ENCODE assay signal across 35 cellular contexts in genomic region chr19:3263866-3264265, GRCh38. TPM values are rescaled to one million over a fixed set of nuclear protein-coding genes. Genes with fewer than 3 reads are reported as not detected.
"Had no signal": no experiment of that assay in that cellular context is flagged by ENCODE, and none has a peak within 500 bp of the region (broad histone marks: within the 10 kb centered on the region; RNA-seq: fewer than 3 reads in every experiment).

No MANE protein-coding gene starts in this region.

- H3K27ac ChIP-seq: neutrophil, ovary, parathyroid adenoma, psoas muscle, right lobe of liver, sigmoid colon, skin epidermis, spleen, suprapubic skin, testis, tibial artery, transverse colon, upper lobe of right lung, uterus had no signal

- DNase-seq: naive thymus-derived CD8-positive, alpha-beta T cell; nephron progenitor cell; nucleus accumbens; ovary; posterior cingulate gyrus; psoas muscle; right cardiac atrium; right lobe of liver; sigmoid colon; spleen; stimulated activated CD4-positive, alpha-beta T cell treated with anti-CD3 and anti-CD28 coated beads, Interleukin-12 subunit alpha, Interleukin-12 subunit beta, amount 100 ng/mL, for 4 hours; stimulated activated CD4-positive, alpha-beta T cell treated with anti-CD3 and anti-CD28 coated beads, Interleukin-1b, Interleukin-23, amount 100 ng/mL, for 48 hours; stimulated activated CD4-positive, alpha-beta T cell treated with anti-CD3 and anti-CD28 coated beads, Interleukin-4, amount 100 ng/mL, for 1 hour; stimulated activated CD4-positive, alpha-beta T cell treated with anti-CD3 and anti-CD28 coated beads, Interleukin-4, amount 100 ng/mL, for 4 hours; stimulated activated CD8-positive, alpha-beta memory T cell treated with anti-CD3 and anti-CD28 coated beads, Interleukin-4, amount 100 ng/mL, for 48 hours; stimulated activated naive CD4-positive, alpha-beta T cell; stimulated activated naive CD8-positive, alpha-beta T cell treated with anti-CD3 and anti-CD28 coated beads, Interleukin-15, amount 100 ng/mL, for 72 hours; stimulated activated naive CD8-positive, alpha-beta T cell treated with anti-CD3 and anti-CD28 coated beads, Interleukin-15, Interleukin-2, amounts not matched to agents 100 U/mL and 50 U/mL, for 24 hours; substantia nigra; testis; tibial artery; transverse colon; upper lobe of right lung; uterus had no signal

- H3K4me1 Mint-ChIP-seq: naive thymus-derived CD8-positive, alpha-beta T cell; nephron progenitor cell; neural crest cell; stimulated activated memory B cell treated with anti-CD40 and anti-IgM and Interleukin-4, amounts not matched to agents 10 μg/mL and 1 μg/mL and 100 μg/mL, for 72 hours; stimulated activated naive CD8-positive, alpha-beta T cell treated with anti-CD3 and anti-CD28 coated beads, Interleukin-15, amount 100 ng/mL, for 72 hours had no signal

- H3K9me3 Mint-ChIP-seq: naive thymus-derived CD8-positive, alpha-beta T cell; natural killer cell treated with Interleukin-12 subunit alpha and Interleukin-12 subunit beta and Interleukin-15 and Interleukin-18, amount 100 ng/mL, for 72 hours; neural crest cell; stimulated activated memory B cell treated with anti-CD40 and anti-IgM and Interleukin-4, amounts not matched to agents 10 μg/mL and 1 μg/mL and 100 μg/mL, for 72 hours; stimulated activated naive CD8-positive, alpha-beta T cell treated with anti-CD3 and anti-CD28 coated beads, Interleukin-15, amount 100 ng/mL, for 72 hours; type B pancreatic cell had no signal

- H3K9me3 ChIP-seq: neutrophil, ovary, psoas muscle, right lobe of liver, sigmoid colon, spleen, suprapubic skin, testis, tibial artery, transverse colon, upper lobe of right lung, uterus had no signal

- H3K27ac Mint-ChIP-seq: naive thymus-derived CD8-positive, alpha-beta T cell; natural killer cell treated with Interleukin-12 subunit alpha and Interleukin-12 subunit beta and Interleukin-15 and Interleukin-18, amount 100 ng/mL, for 72 hours; nephron progenitor cell; progenitor cell of endocrine pancreas; stimulated activated memory B cell treated with anti-CD40 and anti-IgM and Interleukin-4, amounts not matched to agents 10 μg/mL and 1 μg/mL and 100 μg/mL, for 72 hours; stimulated activated naive CD8-positive, alpha-beta T cell treated with anti-CD3 and anti-CD28 coated beads, Interleukin-15, amount 100 ng/mL, for 72 hours; type B pancreatic cell had no signal

- H3K4me3 Mint-ChIP-seq: naive thymus-derived CD8-positive, alpha-beta T cell; natural killer cell treated with Interleukin-12 subunit alpha and Interleukin-12 subunit beta and Interleukin-15 and Interleukin-18, amount 100 ng/mL, for 72 hours; nephron progenitor cell; neural crest cell; stimulated activated memory B cell treated with anti-CD40 and anti-IgM and Interleukin-4, amounts not matched to agents 10 μg/mL and 1 μg/mL and 100 μg/mL, for 72 hours; stimulated activated naive CD8-positive, alpha-beta T cell treated with anti-CD3 and anti-CD28 coated beads, Interleukin-15, amount 100 ng/mL, for 72 hours; type B pancreatic cell had no signal

- H2AFZ ChIP-seq: parathyroid adenoma had no signal

- H3K36me3 ChIP-seq: neutrophil, ovary, right lobe of liver, sigmoid colon, spleen, suprapubic skin, tibial artery, transverse colon, upper lobe of right lung, uterus had no signal

- H3K9ac ChIP-seq: parathyroid adenoma had no signal

- H3K4me1 ChIP-seq: parathyroid adenoma, psoas muscle, right lobe of liver, sigmoid colon, spleen, tibial artery, transverse colon, upper lobe of right lung, uterus had no signal

- H3K4me2 ChIP-seq: smooth muscle cell had no signal

- H3K79me2 ChIP-seq: parathyroid adenoma had no signal

- H3K27me3 ChIP-seq: ovary, right lobe of liver, testis, uterus had no signal

- H3K36me3 Mint-ChIP-seq: naive thymus-derived CD8-positive, alpha-beta T cell; natural killer cell treated with Interleukin-12 subunit alpha and Interleukin-12 subunit beta and Interleukin-15 and Interleukin-18, amount 100 ng/mL, for 72 hours; stimulated activated memory B cell treated with anti-CD40 and anti-IgM and Interleukin-4, amounts not matched to agents 10 μg/mL and 1 μg/mL and 100 μg/mL, for 72 hours; type B pancreatic cell had no signal

- H3K4me3 ChIP-seq: ovary, psoas muscle, right lobe of liver, sigmoid colon, skin epidermis, smooth muscle cell, spleen, suprapubic skin, testis, tibial artery, transverse colon, upper lobe of right lung, uterus had no signal

RNA-seq across cellular contexts. Expression of gene CELF5, which starts 39.4 kb away (rescaled TPM):
- total RNA-seq: omental fat pad, psoas muscle, smooth muscle cell, upper lobe of right lung had no signal
- polyA plus RNA-seq: naive thymus-derived CD8-positive, alpha-beta T cell; right cardiac atrium had no signal
